Comparison of ENCODE assay signal across 9 cellular contexts in the genomic region with DNA sequence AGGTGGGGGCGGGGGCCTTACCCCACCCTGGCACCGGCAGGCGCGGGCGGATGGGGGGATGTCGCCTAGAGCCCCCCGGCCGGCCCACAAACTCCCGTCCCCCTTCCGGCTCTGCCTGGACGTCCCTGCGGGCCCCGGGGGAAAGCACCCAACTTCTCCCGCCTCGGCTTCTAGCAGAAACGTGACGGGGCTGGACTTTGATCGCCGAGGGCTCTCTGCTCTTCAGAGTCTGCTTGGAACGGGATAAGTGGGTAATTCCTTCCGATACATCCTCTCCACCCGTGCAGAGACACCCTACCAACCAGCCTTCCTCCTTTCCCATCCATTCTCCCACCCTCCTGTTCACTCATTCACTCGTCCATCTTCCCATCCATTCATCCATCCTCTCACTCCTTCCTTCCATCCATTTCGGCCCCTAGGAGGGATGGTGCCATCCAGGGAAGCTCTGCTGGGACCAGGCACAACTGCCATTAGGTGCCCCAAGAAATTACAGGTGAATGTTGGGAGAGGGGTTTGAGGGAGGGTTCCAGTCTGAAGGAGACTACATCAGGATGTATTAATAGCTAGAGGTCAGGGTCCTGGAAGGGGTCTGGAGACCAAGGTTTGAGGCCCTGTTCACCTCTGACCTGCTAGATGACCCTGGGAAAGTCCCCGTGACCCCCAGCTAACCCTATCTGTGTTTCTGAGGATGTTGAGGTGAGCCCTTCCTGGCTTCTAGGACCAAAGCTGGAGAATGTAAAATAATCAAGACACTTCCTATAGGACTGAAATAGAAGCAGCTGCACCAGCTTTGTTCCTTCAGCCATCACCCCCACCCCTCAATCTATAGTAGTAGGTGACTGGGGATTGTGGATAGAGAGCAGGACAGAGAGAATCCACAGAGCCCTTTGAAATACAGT. TPM values are rescaled to one million over a fixed set of nuclear protein-coding genes. Genes with fewer than 3 reads are reported as not detected.
A peak's percentile ranks its signal among the peaks of the same experiment; 100 is the strongest.
DNase-seq lines count a peak whose midpoint lies in the region; ATAC-seq and TF ChIP-seq lines count a peak whose summit lies in the region.
"Had no signal": no experiment of that assay in that cellular context is flagged by ENCODE, and none has a peak within 500 bp of the region (broad histone marks: within the 10 kb centered on the region; RNA-seq: fewer than 3 reads in every experiment).

No MANE protein-coding gene starts in this region.

- H3K36me3 Mint-ChIP-seq in activated naive CD4-positive, alpha-beta T cell treated with anti-CD3 and anti-CD28 coated beads, Interleukin-2, amount 10 ng/mL, durations not matched to agents 7 days and 5 days, result peaks cover 3% of the 10 kb centered on the region

- H3K4me3 ChIP-seq in breast epithelium (peak overlapping the region; percentile 54 to 93 (median 84)), mucosa of descending colon (peak overlapping the region; percentile 17), urinary bladder (ENCODE audit: low read depth, low read length) (peak overlapping the region; percentile 67)

- intact Hi-C loops in breast epithelium (cut with DNase I; ENCODE audit: low total_unique reads), result no loop called here
- intact Hi-C loops in mucosa of descending colon (cut with DNase I, micrococcal nuclease), result no loop called here

- H3K27ac ChIP-seq in breast epithelium (peak overlapping the region; percentile 79 to 84), urinary bladder (ENCODE audit: low read depth) (peak overlapping the region; percentile 48)

- TF ChIP-seq POLR2A in breast epithelium (IDR thresholded peaks at IDR 0.05), result no peak

- 8% methylated on average over 25 of the region's 25 CpGs for WGBS in urinary bladder

- peaks cover 4 to 12% of the 10 kb centered on the region in 2 donors for H3K4me1 ChIP-seq in breast epithelium
- peaks cover 13% of the 10 kb centered on the region for H3K4me1 ChIP-seq in mucosa of descending colon (ENCODE audit: low read depth)
- no peaks in the 10 kb centered on the region for H3K4me1 ChIP-seq in urinary bladder (ENCODE audit: insufficient read depth)

- H3K27me3 ChIP-seq in breast epithelium, result no peaks in the 10 kb centered on the region

- H3K36me3 ChIP-seq in breast epithelium (no peaks in the 10 kb centered on the region), mucosa of descending colon (ENCODE audit: low read depth) (no peaks in the 10 kb centered on the region), urinary bladder (ENCODE audit: insufficient read depth) (no peaks in the 10 kb centered on the region)

- TF ChIP-seq CTCF in breast epithelium (IDR thresholded peaks at IDR 0.05) (no peak), mucosa of descending colon (IDR thresholded peaks at IDR 0.05) (no peak)

- ATAC-seq in mucosa of descending colon (peak; percentile 67), HG03025 (IDR thresholded peaks at IDR 0.05; ENCODE audit: low FRiP score, unreplicated experiment) (no peak)

- H3K9me3 ChIP-seq in breast epithelium, result no peaks in the 10 kb centered on the region
- no peaks in the 10 kb centered on the region for H3K9me3 ChIP-seq in mucosa of descending colon

- peaks cover 70% of the 10 kb centered on the region for H3K27me3 Mint-ChIP-seq in activated naive CD4-positive, alpha-beta T cell treated with anti-CD3 and anti-CD28 coated beads, Interleukin-2, amount 10 ng/mL, durations not matched to agents 7 days and 5 days

- H3K9me3 Mint-ChIP-seq in activated naive CD4-positive, alpha-beta T cell treated with anti-CD3 and anti-CD28 coated beads, Interleukin-2, amount 10 ng/mL, durations not matched to agents 7 days and 5 days, result no peaks in the 10 kb centered on the region

- H3K27ac Mint-ChIP-seq in activated naive CD4-positive, alpha-beta T cell treated with anti-CD3 and anti-CD28 coated beads, Interleukin-2, amount 10 ng/mL, durations not matched to agents 7 days and 5 days, result no peak overlapping the region

- peaks cover 12% of the 10 kb centered on the region for H3K4me1 Mint-ChIP-seq in activated naive CD4-positive, alpha-beta T cell treated with anti-CD3 and anti-CD28 coated beads, Interleukin-2, amount 10 ng/mL, durations not matched to agents 7 days and 5 days

- CTCF ChIA-PET in activated naive CD4-positive, alpha-beta T cell treated with anti-CD3 and anti-CD28 coated beads, Interleukin-2, amount 10 ng/mL, durations not matched to agents 7 days and 5 days (lab: Charles Lee), result interaction anchor here (1.0 to 2.0 kb wide), 2 partner anchors 18 to 21 kb away, joined by 5 to 9 read pairs; no protein-coding TSS in a partner anchor

- H3K4me3 Mint-ChIP-seq in activated naive CD4-positive, alpha-beta T cell treated with anti-CD3 and anti-CD28 coated beads, Interleukin-2, amount 10 ng/mL, durations not matched to agents 7 days and 5 days, result peak overlapping the region; percentile 58

- DNase-seq in activated naive CD4-positive, alpha-beta T cell treated with anti-CD3 and anti-CD28 coated beads, Interleukin-2, amount 10 ng/mL, durations not matched to agents 7 days and 5 days, result no peak
- DNase-seq in activated naive CD4-positive, alpha-beta T cell treated with anti-CD3 and anti-CD28 coated beads, Interleukin-2, amount 50 U/mL, for 16 hours, result no peak
- no peak for DNase-seq in breast epithelium (ENCODE audit: low spot score in 2 of 2)
- DNase-seq in mucosa of descending colon, result peak in 2 of 3 donors; percentile 38 to 41
- no peak for DNase-seq in ureter (ENCODE audit: low spot score)
- DNase-seq in SHP77 treated with DMSO at 0.1 percent for 48 hours (lab: John Stamatoyannopoulos, UW), result no peak
- DNase-seq: DND-41 had no signal

RNA-seq across cellular contexts. Expression of a gene that starts 0.5 kb away (rescaled TPM):
- total RNA-seq in breast epithelium (1 to 10 TPM in 1 of 3 donors, under 1 TPM in 2; 0.16 to 2.9 (median 0.98) TPM), mucosa of descending colon (under 1 TPM in 1 of 3 donors, not detected in 2; 0.25 TPM), urinary bladder (0.26 TPM), ureter (0.86 TPM)
- polyA plus RNA-seq in urinary bladder, result 0.20 TPM

RNA-seq across cellular contexts. Expression of a gene that starts 0.6 kb away (rescaled TPM):
- total RNA-seq in breast epithelium (1 to 10 TPM; 1.9 to 3.6 (median 2.1) TPM), mucosa of descending colon (1 to 10 TPM in 1 of 3 donors, under 1 TPM in 1, not detected in 1; 0.58 to 1.7 TPM), urinary bladder (1.4 TPM), ureter (4.7 TPM)
- polyA plus RNA-seq in urinary bladder, result 4.0 TPM

RNA-seq across cellular contexts. Expression of a gene that starts 25.5 kb away (rescaled TPM):
- total RNA-seq in breast epithelium (under 1 TPM in 2 of 3 donors, not detected in 1; 0.44 to 0.98 TPM), mucosa of descending colon (under 1 TPM in 1 of 3 donors, not detected in 2; 0.60 TPM), urinary bladder (4.7 TPM), ureter (not detected)
- 1.7 TPM for polyA plus RNA-seq in urinary bladder

RNA-seq across cellular contexts. Expression of a gene that starts 51.8 kb away (rescaled TPM):
- total RNA-seq in breast epithelium (not detected), mucosa of descending colon (under 1 TPM in 2 of 3 donors, not detected in 1; 0.09 to 0.31 TPM), urinary bladder (1.7 TPM), ureter (not detected)
- not detected for polyA plus RNA-seq in urinary bladder

Comparison
In these comparisons a context has a peak if more than half of its experiments do, and no peak if none do; other contexts are left out.
1. DNase-seq: peak in mucosa of descending colon (2 of 3); none in activated naive CD4-positive, alpha-beta T cell treated with anti-CD3 and anti-CD28 coated beads, Interleukin-2, amount 10 ng/mL, durations not matched to agents 7 days and 5 days (single experiment), activated naive CD4-positive, alpha-beta T cell treated with anti-CD3 and anti-CD28 coated beads, Interleukin-2, amount 50 U/mL, for 16 hours (single experiment), breast epithelium (0 of 2), ureter (single experiment) and SHP77 treated with DMSO at 0.1 percent for 48 hours (single experiment).
2. H3K4me3 ChIP-seq: peak in every context shown above with its lines; median percentile 84 in breast epithelium; 67 in urinary bladder; 17 in mucosa of descending colon.